ENCODE assay signal across 8 cellular contexts in genomic region chr10:27741173-27742091, GRCh38. TPM values are rescaled to one million over a fixed set of nuclear protein-coding genes. Genes with fewer than 3 reads are reported as not detected.
DNase-seq lines count a peak whose midpoint lies in the region; ATAC-seq, FAIRE-seq and TF ChIP-seq lines count a peak whose summit lies in the region.

No MANE protein-coding gene starts in this region.

- peak overlapping the region; percentile 31 for H4K91ac ChIP-seq in H1 (replicated peaks; ENCODE audit: insufficient read length, low read length)

- H2BK5ac ChIP-seq in H1 (ENCODE audit: low read depth, low read length): no peak overlapping the region

- peaks cover 8 to 13% of the 10 kb centered on the region in 2 donors for H3K4me1 Mint-ChIP-seq in natural killer cell treated with Interleukin-12 subunit alpha and Interleukin-12 subunit beta and Interleukin-15 and Interleukin-18, amount 100 ng/mL, for 72 hours (ENCODE audit: low read depth in 2 of 2)

- no peak overlapping the region for H3K4ac ChIP-seq in H1 (replicated peaks; ENCODE audit: insufficient read length, low read depth, low read length)

- FAIRE-seq in H1 (lab: Jason Lieb, UNC): no peak

- no peaks in the 10 kb centered on the region for H3K79me1 ChIP-seq in H1 (ENCODE audit: low read depth, low read length)

- intact Hi-C loops in A673 (cut with micrococcal nuclease; ENCODE audit: unreplicated experiment): loop anchor here (2.0 to 10.0 kb wide), 3 partner anchors 436 to 643 kb away; no protein-coding TSS in a partner anchor
- intact Hi-C loops in OCI-LY7 (cut with micrococcal nuclease; ENCODE audit: unreplicated experiment): loop anchor here (1.0 to 5.0 kb wide), 4 partner anchors 16 to 641 kb away; no protein-coding TSS in a partner anchor

- no peak overlapping the region for H3K27ac Mint-ChIP-seq in natural killer cell treated with Interleukin-12 subunit alpha and Interleukin-12 subunit beta and Interleukin-15 and Interleukin-18, amount 100 ng/mL, for 72 hours

- BruUV-seq in A673 (replicated peaks; lab: Mats Ljungman, UMichigan) (no TSS peak), OCI-LY7 (replicated peaks; lab: Mats Ljungman, UMichigan) (no TSS peak)

- peak overlapping the region; percentile 53 for H3K4me3 ChIP-seq in A673 (ENCODE audit: low read depth, low read length, poor library complexity, severe bottlenecking)
- peak overlapping the region; percentile 66 for H3K4me3 ChIP-seq in OCI-LY7 (ENCODE audit: low read depth, low read length, poor library complexity, severe bottlenecking)
- peak overlapping the region; percentile 51 to 80 (median 62) for H3K4me3 ChIP-seq in H1 (ENCODE audit: extremely low read depth in 1 of 4, insufficient read depth in 2 of 4, low read depth in 3 of 4, low read length in 4 of 4)

- H2AFZ ChIP-seq in OCI-LY7 (ENCODE audit: low read length): peak overlapping the region; percentile 91
- peak overlapping the region; percentile 99 for H2AFZ ChIP-seq in H1 (ENCODE audit: low read length)

- H3K23me2 ChIP-seq in H1 (ENCODE audit: low read depth, low read length): peaks cover 40% of the 10 kb centered on the region

- POLR2A ChIA-PET in A673 (lab: Charles Lee; ENCODE audit: low non-redundant PET) (no interaction called here), OCI-LY7 (lab: Charles Lee) (interaction anchor here (0.6 kb wide), 1 partner anchor 237 kb away, joined by 5 read pairs; no protein-coding TSS in a partner anchor), H1 (lab: Charles Lee; ENCODE audit: partially characterized antibody) (interaction anchor here (0.5 to 2.5 kb wide), 4 partner anchors 19 to 1159 kb away, joined by 3 to 7 read pairs (median 4); no protein-coding TSS in a partner anchor)

- peak overlapping the region; percentile 91; the same call in 1 of the 2 replicates for H4K8ac ChIP-seq in H1 (ENCODE audit: extremely low read depth, insufficient read depth, low read length)

- H4K5ac ChIP-seq in H1 (ENCODE audit: insufficient read length, low read depth, low read length): no peak overlapping the region

- H3K18ac ChIP-seq in H1 (ENCODE audit: extremely low read depth, low read length): peak overlapping the region; percentile 56

- H3K27me3 ChIP-seq in A673 (replicated peaks; ENCODE audit: insufficient read depth, low read depth, low read length, poor library complexity) (peaks cover 54% of the 10 kb centered on the region), H1 (replicated peaks in 1 of 4; ENCODE audit: control insufficient read depth in 3 of 4, extremely low read depth in 1 of 4, insufficient read depth in 3 of 4, low read length in 3 of 4) (peaks cover 27 to 62% (median 56%) of the 10 kb centered on the region in 4 experiments)

- no peak for ATAC-seq in natural killer cell treated with Interleukin-12 subunit alpha and Interleukin-12 subunit beta and Interleukin-15 and Interleukin-18, amount 100 ng/mL, for 72 hours
- no peak for ATAC-seq in GM21381 (IDR thresholded peaks at IDR 0.05; ENCODE audit: unreplicated experiment)

- H2AK5ac ChIP-seq in H1 (ENCODE audit: low read depth, low read length): no peak overlapping the region

- H3K27ac ChIP-seq in A673 (ENCODE audit: low read depth, low read length, poor library complexity, severe bottlenecking) (no peak overlapping the region), OCI-LY7 (ENCODE audit: low read depth, low read length, poor library complexity, severe bottlenecking) (no peak overlapping the region), H1 (ENCODE audit: low read depth, low read length) (no peak overlapping the region)

- no peaks in the 10 kb centered on the region for H3K36me3 Mint-ChIP-seq in natural killer cell treated with Interleukin-12 subunit alpha and Interleukin-12 subunit beta and Interleukin-15 and Interleukin-18, amount 100 ng/mL, for 72 hours

- H3K79me2 ChIP-seq in OCI-LY7 (ENCODE audit: insufficient read depth, low read depth, low read length): no peaks in the 10 kb centered on the region
- no peaks in the 10 kb centered on the region for H3K79me2 ChIP-seq in H1 (ENCODE audit: control insufficient read depth in 1 of 2, insufficient read depth in 2 of 2, low read length in 2 of 2)

- peak overlapping the region; percentile 97 for H3K23ac ChIP-seq in H1 (ENCODE audit: insufficient read length)

- peaks cover 36 to 55% of the 10 kb centered on the region in 2 donors for H3K27me3 Mint-ChIP-seq in natural killer cell treated with Interleukin-12 subunit alpha and Interleukin-12 subunit beta and Interleukin-15 and Interleukin-18, amount 100 ng/mL, for 72 hours

- TF ChIP-seq CTCF in A673 (conservative IDR thresholded peaks at IDR 0.05; ENCODE audit: low read depth, low read length) (no peak), OCI-LY7 (conservative IDR thresholded peaks at IDR 0.05; ENCODE audit: low read length) (no peak), H1 (IDR thresholded peaks at IDR 0.05; ENCODE audit: control extremely low read depth in 1 of 3, insufficient read depth in 1 of 3, low read depth in 1 of 3, low read length in 3 of 3) (no peak)

- H3K36me3 ChIP-seq in A673 (ENCODE audit: insufficient read depth, low read length, poor library complexity, severe bottlenecking): no peaks in the 10 kb centered on the region
- no peaks in the 10 kb centered on the region for H3K36me3 ChIP-seq in OCI-LY7 (ENCODE audit: insufficient read depth, low read length)
- no peaks in the 10 kb centered on the region for H3K36me3 ChIP-seq in H1 (ENCODE audit: control insufficient read depth in 2 of 4, insufficient read depth in 4 of 4, low read length in 3 of 4)

- peak overlapping the region; percentile 65 for H2BK120ac ChIP-seq in H1 (replicated peaks; ENCODE audit: low read depth, low read length)

- no peak for TF ChIP-seq POLR2A in H1 (IDR thresholded peaks at IDR 0.05; ENCODE audit: control extremely low read depth in 1 of 2, low read depth in 2 of 2, low read length in 2 of 2)

- H3K4me3 Mint-ChIP-seq in natural killer cell treated with Interleukin-12 subunit alpha and Interleukin-12 subunit beta and Interleukin-15 and Interleukin-18, amount 100 ng/mL, for 72 hours: peak overlapping the region; percentile 52

- TF ChIP-seq EP300 in H1 (IDR thresholded peaks at IDR 0.05; ENCODE audit: borderline replicate concordance in 1 of 2, low read depth in 2 of 2, low read length in 2 of 2): no peak

- DNase-seq in A673 (ENCODE audit: low spot score) (no peak), OCI-LY7 (ENCODE audit: low spot score) (no peak), H1 (ENCODE audit: low read depth in 1 of 2, low spot score in 2 of 2) (peak in 1 of 2 experiments; percentile 71), NCI-H2196 (lab: John Stamatoyannopoulos, UW; ENCODE audit: unreplicated experiment) (no peak), NCI-H345 treated with DMSO at 0.1 percent for 48 hours (lab: John Stamatoyannopoulos, UW; ENCODE audit: unreplicated experiment) (no peak), NCI-H1092 treated with DMSO at 0.1 percent for 48 hours (lab: John Stamatoyannopoulos, UW) (no peak)
- DNase-seq in natural killer cell treated with Interleukin-12 subunit alpha and Interleukin-12 subunit beta and Interleukin-15 and Interleukin-18, amount 100 ng/mL, for 72 hours (ENCODE audit: low spot score): no peak

- H3K9me3 Mint-ChIP-seq in natural killer cell treated with Interleukin-12 subunit alpha and Interleukin-12 subunit beta and Interleukin-15 and Interleukin-18, amount 100 ng/mL, for 72 hours: no peaks in the 10 kb centered on the region

- no peak for TF ChIP-seq RAD21 in H1 (IDR thresholded peaks at IDR 0.05 in 1 of 2, conservative IDR thresholded peaks at IDR 0.05 in 1 of 2; ENCODE audit: low read depth in 2 of 2, low read length in 2 of 2)

- H3K9ac ChIP-seq in H1 (replicated peaks in 1 of 4; ENCODE audit: extremely low read depth in 1 of 4, low read depth in 3 of 4, low read length in 3 of 4): peak overlapping the region in 2 of 4 experiments; percentile 21 to 49; a peak in 1 of 7 replicates

- no peaks in the 10 kb centered on the region for H3K9me2 ChIP-seq in OCI-LY7 (ENCODE audit: insufficient read depth, low read length)

- H4K20me1 ChIP-seq in OCI-LY7 (ENCODE audit: insufficient read depth, low read length) (no peaks in the 10 kb centered on the region), H1 (replicated peaks in 1 of 2; ENCODE audit: control insufficient read depth in 1 of 2, insufficient read depth in 2 of 2, low read length in 2 of 2) (peaks cover 3 to 5% of the 10 kb centered on the region in 2 experiments)

- no peak overlapping the region for H2BK20ac ChIP-seq in H1 (ENCODE audit: low read length)

- CTCF ChIA-PET in A673 (lab: Charles Lee): no interaction called here
- CTCF ChIA-PET in OCI-LY7 (lab: Charles Lee; ENCODE audit: unreplicated experiment): no interaction called here
- CTCF ChIA-PET in H1 (lab: Charles Lee; ENCODE audit: partially characterized antibody): interaction anchor here (0.5 to 2.6 kb wide), 21 partner anchors 7 to 640 kb away, joined by 3 to 9 read pairs (median 3); no protein-coding TSS in a partner anchor

- H3K14ac ChIP-seq in H1 (ENCODE audit: insufficient read length): no peak overlapping the region

- H3K56ac ChIP-seq in H1 (replicated peaks; ENCODE audit: insufficient read length, low read depth, low read length): no peak overlapping the region

- H3K4me1 ChIP-seq in A673 (ENCODE audit: insufficient read depth, low read length, poor library complexity, severe bottlenecking) (peaks cover 22% of the 10 kb centered on the region), OCI-LY7 (ENCODE audit: insufficient read depth, low read length, poor library complexity, severe bottlenecking) (peaks cover 11% of the 10 kb centered on the region), H1 (replicated peaks in 1 of 4; ENCODE audit: control insufficient read depth in 3 of 4, insufficient read depth in 4 of 4, low read length in 3 of 4) (peaks cover 0 to 20% (median 16%) of the 10 kb centered on the region in 4 experiments; a peak in 6 of 7 replicates)

- H3K9me3 ChIP-seq in A673 (ENCODE audit: low read depth, low read length, poor library complexity, severe bottlenecking) (no peaks in the 10 kb centered on the region), OCI-LY7 (ENCODE audit: low read length) (no peaks in the 10 kb centered on the region), H1 (ENCODE audit: insufficient read depth in 2 of 2, low read depth in 1 of 2, low read length in 1 of 2) (no peaks in the 10 kb centered on the region)

- 3% methylated on average over 52 of the region's 55 CpGs; no CpG with 5 or more reads in 1 of the 2 experiments for WGBS in H1 (ENCODE audit: extremely low coverage in 1 of 2, insufficient coverage in 1 of 2, insufficient read length in 1 of 2, insufficient replicate concordance in 2 of 2, low coverage in 1 of 2, low lambda C conversion rate in 2 of 2, missing lambda C conversion rate in 1 of 2), 2 experiments

- H2BK15ac ChIP-seq in H1 (ENCODE audit: low read length): peak overlapping the region; percentile 5; the same call in 1 of the 2 replicates

- peak overlapping the region; percentile 69 for H2BK12ac ChIP-seq in H1 (ENCODE audit: low read depth, low read length)

- H3K4me2 ChIP-seq in OCI-LY7 (ENCODE audit: low read length): peak overlapping the region; percentile 55; the same call in 1 of the 2 replicates
- H3K4me2 ChIP-seq in H1 (ENCODE audit: insufficient read depth in 1 of 2, low read depth in 2 of 2, low read length in 2 of 2): peak overlapping the region; percentile 96 to 99

RNA-seq across cellular contexts. Expression of gene MKX, which starts 4.2 kb away (rescaled TPM):
- total RNA-seq in A673 (2021) (0.09 TPM in 1 of 2 replicates, not detected in the other), OCI-LY7 (2022) (not detected in 2 replicates)
- not detected in 2 replicates for total RNA-seq in OCI-LY7 (2014; rRNA removed; shearing (Covaris generic))
- 0.92 and 1.3 TPM in 2 replicates for total RNA-seq in H1 (2021; fragmentation: NEBNext Ultra II Directional; extraction: Animal tissue kit (Norgen Biotek cat#: 25700))
- 0.21 and 0.52 TPM in 2 replicates for polyA plus RNA-seq in H1 (2011; rRNA removed)
- polyA plus RNA-seq in H1 (2011; cell fraction: cytosol; rRNA removed): 1.0 TPM
- 1.0 TPM for polyA plus RNA-seq in H1 (2011; cell fraction: nucleus; rRNA removed)
- 0.55 to 0.89 TPM (median 0.68 TPM) in 4 replicates for polyA plus RNA-seq in H1 (2012, experiment 1 of 2)
- 0.07 TPM for polyA plus RNA-seq in H1 (2012, experiment 2 of 2)
- polyA plus RNA-seq in H1 (2013, experiment 1 of 2): 0.28 TPM
- polyA plus RNA-seq in H1 (2013, experiment 2 of 2): 0.42 TPM
- polyA minus RNA-seq in H1 (2011; rRNA and poly(A)+ RNA removed): 0.61 and 1.3 TPM in 2 replicates
- 0.95 TPM for polyA minus RNA-seq in H1 (2011; cell fraction: cytosol; rRNA and poly(A)+ RNA removed)
- polyA minus RNA-seq in H1 (2011; cell fraction: nucleus; rRNA and poly(A)+ RNA removed): 1.4 TPM
- under 1 TPM in 1 of 2 donors, not detected in 1; 0.86 TPM for total RNA-seq in natural killer cell treated with Interleukin-12 subunit alpha and Interleukin-12 subunit beta and Interleukin-15 and Interleukin-18, amount 100 ng/mL, for 72 hours
